ENCODE assay signal across 20 cellular contexts in genomic region chr5:16669776-16670175, GRCh38. TPM values are rescaled to one million over a fixed set of nuclear protein-coding genes. Genes with fewer than 3 reads are reported as not detected.
DNase-seq lines count a peak whose midpoint lies in the region; ATAC-seq and TF ChIP-seq lines count a peak whose summit lies in the region.
"Had no signal": no experiment of that assay in that cellular context is flagged by ENCODE, and none has a peak within 500 bp of the region (broad histone marks: within the 10 kb centered on the region; RNA-seq: fewer than 3 reads in every experiment).

No MANE protein-coding gene starts in this region.

- no peak overlapping the region for H2AFZ ChIP-seq in SK-N-SH (ENCODE audit: low read depth)

- H3K4me1 Mint-ChIP-seq in activated CD8-positive, alpha-beta T cell treated with anti-CD3 and anti-CD28 coated beads for 36 hours (ENCODE audit: low read depth), result peaks cover 8% of the 10 kb centered on the region
- H3K4me1 Mint-ChIP-seq: stimulated activated memory B cell treated with anti-CD40 and anti-IgM and Interleukin-4, amounts not matched to agents 10 μg/mL and 1 μg/mL and 100 μg/mL, for 72 hours had no signal

- no peaks in the 10 kb centered on the region for H3K9me2 ChIP-seq in SK-N-SH

- H3K36me3 ChIP-seq in SK-N-SH (replicated peaks in 1 of 2; ENCODE audit: control insufficient read depth in 1 of 2, insufficient read depth in 2 of 2, low read length in 1 of 2), result peaks cover 24 to 79% of the 10 kb centered on the region in 2 experiments
- H3K36me3 ChIP-seq: BLaER1 had no signal

- H3F3A ChIP-seq in SK-N-SH (replicated peaks; ENCODE audit: insufficient read depth), result peaks cover 18% of the 10 kb centered on the region

- H3K4me2 ChIP-seq in SK-N-SH, result no peak overlapping the region
- H3K4me2 ChIP-seq: BLaER1 had no signal

- peaks cover 0 to 24% of the 10 kb centered on the region in 2 experiments; a peak in 2 of 4 replicates for H3K4me1 ChIP-seq in SK-N-SH (ENCODE audit: control insufficient read depth in 1 of 2, insufficient read depth in 2 of 2, low read depth in 1 of 2, low read length in 1 of 2)
- H3K4me1 ChIP-seq: ascending aorta had no signal

- no peak overlapping the region for H3K4me3 ChIP-seq in SK-N-SH (ENCODE audit: low read depth in 2 of 2, low read length in 1 of 2)
- H3K4me3 ChIP-seq: ascending aorta, BLaER1 had no signal

- no peak for TF ChIP-seq RAD21 in SK-N-SH (IDR thresholded peaks at IDR 0.05; ENCODE audit: low read length)

- TF ChIP-seq CTCF in SK-N-SH (IDR thresholded peaks at IDR 0.05), result no peak
- TF ChIP-seq CTCF in activated CD8-positive, alpha-beta T cell treated with anti-CD3 and anti-CD28 coated beads for 36 hours (IDR thresholded peaks at IDR 0.05), result no peak

- peaks cover 41% of the 10 kb centered on the region for H4K20me1 ChIP-seq in SK-N-SH (ENCODE audit: insufficient read depth)
- H4K20me1 ChIP-seq: BLaER1 had no signal

- ATAC-seq in HG02973 (IDR thresholded peaks at IDR 0.05; ENCODE audit: unreplicated experiment), result no peak
- no peak for ATAC-seq in GM18498 (IDR thresholded peaks at IDR 0.05; ENCODE audit: unreplicated experiment)
- no peak for ATAC-seq in activated CD8-positive, alpha-beta T cell treated with anti-CD3 and anti-CD28 coated beads for 36 hours
- ATAC-seq: left ventricle myocardium superior; right cardiac atrium; stimulated activated memory B cell treated with anti-CD40 and anti-IgM and Interleukin-4, amounts not matched to agents 10 μg/mL and 1 μg/mL and 100 μg/mL, for 72 hours had no signal

- no peak overlapping the region for H3K27ac Mint-ChIP-seq in activated CD8-positive, alpha-beta T cell treated with anti-CD3 and anti-CD28 coated beads for 36 hours
- H3K27ac Mint-ChIP-seq: activated CD4-positive, alpha-beta T cell treated with anti-CD3 and anti-CD28 coated beads, Interleukin-2, amount 10 ng/mL, durations not matched to agents 24 days and 14 days; dendritic cell treated with granulocyte-macrophage colony-stimulating factor and Interleukin-4, amounts not matched to agents 40 ng/mL and 50 ng/mL, for 4 days; stimulated activated memory B cell treated with anti-CD40 and anti-IgM and Interleukin-4, amounts not matched to agents 10 μg/mL and 1 μg/mL and 100 μg/mL, for 72 hours had no signal

- 55% methylated on average over 3 of the region's 3 CpGs for WGBS in SK-N-SH (ENCODE audit: low lambda C conversion rate)

- DNase-seq in SK-N-SH (no peak), dedifferentiated amniotic fluid mesenchymal stem cell (ENCODE audit: extremely low spot score) (peak; percentile 81), iris pigment epithelial cell (ENCODE audit: low read depth) (peak; percentile 92), cerebellum (ENCODE audit: low spot score) (no peak)
- DNase-seq in activated CD8-positive, alpha-beta T cell treated with anti-CD3 and anti-CD28 coated beads for 36 hours, result no peak
- DNase-seq: activated CD4-positive, alpha-beta T cell treated with anti-CD3 and anti-CD28 coated beads, Interleukin-2, amount 10 ng/mL, durations not matched to agents 24 days and 14 days; activated gamma-delta T cell treated with Interleukin-2 at 50 U/mL for 16 hours; GOT3; left ventricle myocardium superior; NCI-H1092; NCI-H524; nucleus accumbens; right cardiac atrium; RPMI8226 had no signal

- peaks cover 6% of the 10 kb centered on the region for H3K79me2 ChIP-seq in SK-N-SH (ENCODE audit: insufficient read depth)

- no peaks in the 10 kb centered on the region for H3K36me3 Mint-ChIP-seq in activated CD8-positive, alpha-beta T cell treated with anti-CD3 and anti-CD28 coated beads for 36 hours (ENCODE audit: low read depth)
- H3K36me3 Mint-ChIP-seq: stimulated activated memory B cell treated with anti-CD40 and anti-IgM and Interleukin-4, amounts not matched to agents 10 μg/mL and 1 μg/mL and 100 μg/mL, for 72 hours had no signal

- intact Hi-C loops in activated CD8-positive, alpha-beta T cell treated with anti-CD3 and anti-CD28 coated beads for 36 hours (cut with micrococcal nuclease), result no loop called here

- H3K4me3 Mint-ChIP-seq in activated CD8-positive, alpha-beta T cell treated with anti-CD3 and anti-CD28 coated beads for 36 hours, result no peak overlapping the region
- H3K4me3 Mint-ChIP-seq: activated CD4-positive, alpha-beta T cell treated with anti-CD3 and anti-CD28 coated beads, Interleukin-2, amount 10 ng/mL, durations not matched to agents 24 days and 14 days; dendritic cell treated with granulocyte-macrophage colony-stimulating factor and Interleukin-4, amounts not matched to agents 40 ng/mL and 50 ng/mL, for 4 days; stimulated activated memory B cell treated with anti-CD40 and anti-IgM and Interleukin-4, amounts not matched to agents 10 μg/mL and 1 μg/mL and 100 μg/mL, for 72 hours had no signal

- CTCF ChIA-PET in SK-N-SH (lab: Yijun Ruan, JAX), result interaction anchor here (1.0 to 7.8 kb wide), 5 partner anchors 9 to 522 kb away, joined by 3 to 74 read pairs (median 3); no protein-coding TSS in a partner anchor
- CTCF ChIA-PET in activated CD8-positive, alpha-beta T cell treated with anti-CD3 and anti-CD28 coated beads for 36 hours (lab: Charles Lee), result interaction anchor here (0.6 to 0.7 kb wide), 2 partner anchors 118 to 349 kb away, joined by 3 read pairs; no protein-coding TSS in a partner anchor

- no peaks in the 10 kb centered on the region for H3K27me3 ChIP-seq in SK-N-SH (ENCODE audit: insufficient read depth)
- H3K27me3 ChIP-seq: ascending aorta, BLaER1 had no signal

- H3K9me3 ChIP-seq in SK-N-SH, result no peaks in the 10 kb centered on the region
- H3K9me3 ChIP-seq: ascending aorta, BLaER1 had no signal

- H3K27ac ChIP-seq in SK-N-SH (ENCODE audit: low read depth in 2 of 2, low read length in 1 of 2), result peak overlapping the region; percentile 16 to 31; a peak in 3 of 4 replicates
- H3K27ac ChIP-seq: ascending aorta, BLaER1 had no signal

- POLR2A ChIA-PET in SK-N-SH (lab: Yijun Ruan, JAX), result no interaction called here
- POLR2A ChIA-PET in activated CD8-positive, alpha-beta T cell treated with anti-CD3 and anti-CD28 coated beads for 36 hours (lab: Charles Lee), result interaction anchor here (1.2 kb wide), 1 partner anchor 53 kb away, joined by 4 read pairs; the partner anchor contains the start of gene RETREG1

- H3K9ac ChIP-seq in SK-N-SH, result no peak overlapping the region
- H3K9ac ChIP-seq: BLaER1 had no signal

- H3K9me3 Mint-ChIP-seq in activated CD8-positive, alpha-beta T cell treated with anti-CD3 and anti-CD28 coated beads for 36 hours, result no peaks in the 10 kb centered on the region
- H3K9me3 Mint-ChIP-seq: activated CD4-positive, alpha-beta T cell treated with anti-CD3 and anti-CD28 coated beads, Interleukin-2, amount 10 ng/mL, durations not matched to agents 24 days and 14 days; dendritic cell treated with granulocyte-macrophage colony-stimulating factor and Interleukin-4, amounts not matched to agents 40 ng/mL and 50 ng/mL, for 4 days; stimulated activated memory B cell treated with anti-CD40 and anti-IgM and Interleukin-4, amounts not matched to agents 10 μg/mL and 1 μg/mL and 100 μg/mL, for 72 hours had no signal

- H3K27me3 Mint-ChIP-seq in activated CD8-positive, alpha-beta T cell treated with anti-CD3 and anti-CD28 coated beads for 36 hours, result no peaks in the 10 kb centered on the region
- H3K27me3 Mint-ChIP-seq: dendritic cell treated with granulocyte-macrophage colony-stimulating factor and Interleukin-4, amounts not matched to agents 40 ng/mL and 50 ng/mL, for 4 days; stimulated activated memory B cell treated with anti-CD40 and anti-IgM and Interleukin-4, amounts not matched to agents 10 μg/mL and 1 μg/mL and 100 μg/mL, for 72 hours had no signal

- no peak for TF ChIP-seq EP300 in SK-N-SH (IDR thresholded peaks at IDR 0.05; ENCODE audit: borderline replicate concordance in 1 of 2, low read depth in 1 of 2, low read length in 1 of 2)

TF ChIP-seq in SK-N-SH, 30 proteins besides CTCF, POLR2A, EP300 and RAD21 (continues in another document):
- TF ChIP-seq NFIC (IDR thresholded peaks at IDR 0.05; ENCODE audit: borderline replicate concordance) (peak; percentile 51; the same call in 1 of the 2 replicates), RXRA (IDR thresholded peaks at IDR 0.05; ENCODE audit: borderline replicate concordance, low read depth) (no peak), SIN3A (IDR thresholded peaks at IDR 0.05; ENCODE audit: borderline replicate concordance, low read depth, low read length) (no peak), GABPA (IDR thresholded peaks at IDR 0.05; ENCODE audit: low read depth) (no peak)
- TF ChIP-seq, protein P1, sequence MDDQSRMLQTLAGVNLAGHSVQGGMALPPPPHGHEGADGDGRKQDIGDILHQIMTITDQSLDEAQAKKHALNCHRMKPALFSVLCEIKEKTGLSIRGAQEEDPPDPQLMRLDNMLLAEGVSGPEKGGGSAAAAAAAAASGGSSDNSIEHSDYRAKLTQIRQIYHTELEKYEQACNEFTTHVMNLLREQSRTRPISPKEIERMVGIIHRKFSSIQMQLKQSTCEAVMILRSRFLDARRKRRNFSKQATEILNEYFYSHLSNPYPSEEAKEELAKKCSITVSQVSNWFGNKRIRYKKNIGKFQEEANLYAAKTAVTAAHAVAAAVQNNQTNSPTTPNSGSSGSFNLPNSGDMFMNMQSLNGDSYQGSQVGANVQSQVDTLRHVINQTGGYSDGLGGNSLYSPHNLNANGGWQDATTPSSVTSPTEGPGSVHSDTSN (IDR thresholded peaks at IDR 0.05), result peak; percentile 13; the same call in 1 of the 2 replicates
- TF ChIP-seq, protein P2, sequence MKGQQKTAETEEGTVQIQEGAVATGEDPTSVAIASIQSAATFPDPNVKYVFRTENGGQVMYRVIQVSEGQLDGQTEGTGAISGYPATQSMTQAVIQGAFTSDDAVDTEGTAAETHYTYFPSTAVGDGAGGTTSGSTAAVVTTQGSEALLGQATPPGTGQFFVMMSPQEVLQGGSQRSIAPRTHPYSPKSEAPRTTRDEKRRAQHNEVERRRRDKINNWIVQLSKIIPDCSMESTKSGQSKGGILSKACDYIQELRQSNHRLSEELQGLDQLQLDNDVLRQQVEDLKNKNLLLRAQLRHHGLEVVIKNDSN (IDR thresholded peaks at IDR 0.05; ENCODE audit: borderline replicate concordance, low read depth), result 0 out of 2 replicates have a peak, but pooled peaks have one; percentile 33

RNA-seq across cellular contexts. Expression of gene RETREG1, which starts 53.0 kb away (rescaled TPM):
- 0.43 and 0.89 TPM in 2 replicates for polyA plus RNA-seq in SK-N-SH (2012; rRNA removed)
- 0.81 and 0.92 TPM in 2 replicates for polyA plus RNA-seq in SK-N-SH (2012; cell fraction: cytosol; rRNA removed)
- 0.52 and 1.1 TPM in 2 replicates for polyA plus RNA-seq in SK-N-SH (2012; cell fraction: nucleus; rRNA removed)
- 10 to 100 TPM; 31.7 to 31.9 TPM for total RNA-seq in activated CD8-positive, alpha-beta T cell treated with anti-CD3 and anti-CD28 coated beads for 36 hours
- 25.0 TPM for total RNA-seq in cerebellum

Comparison
In these comparisons a context has a peak if more than half of its experiments do, and no peak if none do; other contexts are left out.
1. DNase-seq: peak in dedifferentiated amniotic fluid mesenchymal stem cell (single experiment) and iris pigment epithelial cell (single experiment); none in SK-N-SH (single experiment), activated CD8-positive, alpha-beta T cell treated with anti-CD3 and anti-CD28 coated beads for 36 hours (single experiment) and cerebellum (single experiment).